Comparison of ENCODE assay signal across 8 cellular contexts in genomic region chr3:12954891-12955650, GRCh38.
DNase-seq lines count a peak whose midpoint lies in the region; ATAC-seq lines count a peak whose summit lies in the region.

No MANE protein-coding gene starts in this region.

- H3K4me3 ChIP-seq in MG63: no peak overlapping the region

- DNase-seq in activated CD8-positive, alpha-beta memory T cell treated with anti-CD3 and anti-CD28 coated beads for 24 hours: peak; percentile 61
- DNase-seq in activated CD8-positive, alpha-beta memory T cell treated with anti-CD3 and anti-CD28 coated beads, Interleukin-2, amount 50 U/mL, for 4 hours: no peak
- DNase-seq in MG63 (peak; percentile 92), amygdala (lab: John Stamatoyannopoulos, UW) (peak in 46 of 56 donors; percentile 23 to 81 (median 59)), hypothalamus (lab: John Stamatoyannopoulos, UW) (peak in 42 of 51 donors; percentile 17 to 83 (median 65))
- peak; percentile 44 for DNase-seq in stimulated activated CD8-positive, alpha-beta memory T cell treated with anti-CD3 and anti-CD28 coated beads, Interleukin-4, amount 100 ng/mL, for 48 hours
- DNase-seq in activated CD4-positive, CD25-positive, alpha-beta regulatory T cell (lab: John Stamatoyannopoulos, UW): no peak

- H3K27me3 ChIP-seq in MG63: no peaks in the 10 kb centered on the region

- H3K9me3 ChIP-seq in MG63: no peaks in the 10 kb centered on the region

- no peaks in the 10 kb centered on the region for H3K36me3 ChIP-seq in MG63

- ATAC-seq in HG03378 (IDR thresholded peaks at IDR 0.05; ENCODE audit: unreplicated experiment): no peak

Comparison
In these comparisons a context has a peak if more than half of its experiments do, and no peak if none do; other contexts are left out.
1. DNase-seq: peak in activated CD8-positive, alpha-beta memory T cell treated with anti-CD3 and anti-CD28 coated beads for 24 hours (single experiment), MG63 (single experiment), amygdala (46 of 56), hypothalamus (42 of 51) and stimulated activated CD8-positive, alpha-beta memory T cell treated with anti-CD3 and anti-CD28 coated beads, Interleukin-4, amount 100 ng/mL, for 48 hours (single experiment); none in activated CD8-positive, alpha-beta memory T cell treated with anti-CD3 and anti-CD28 coated beads, Interleukin-2, amount 50 U/mL, for 4 hours (single experiment) and activated CD4-positive, CD25-positive, alpha-beta regulatory T cell (0 of 4).